26 cellular contexts compared by ENCODE assay signal in genomic region chr3:86996261-86996955, GRCh38. TPM values are rescaled to one million over a fixed set of nuclear protein-coding genes. Genes with fewer than 3 reads are reported as not detected.
DNase-seq lines count a peak whose midpoint lies in the region; ATAC-seq, FAIRE-seq and TF ChIP-seq lines count a peak whose summit lies in the region.
"Had no signal": no experiment of that assay in that cellular context is flagged by ENCODE, and none has a peak within 500 bp of the region (broad histone marks: within the 10 kb centered on the region; RNA-seq: fewer than 3 reads in every experiment).

No MANE protein-coding gene starts in this region.

- H3K79me2 ChIP-seq in H9 (ENCODE audit: insufficient read depth, low read length): no peaks in the 10 kb centered on the region

- H3K4me3 ChIP-seq in A549 (no peak overlapping the region), mesenchymal stem cell (ENCODE audit: insufficient read depth in 1 of 2, low read depth in 1 of 2, low read length in 2 of 2) (no peak overlapping the region)
- H3K4me3 ChIP-seq: dorsolateral prefrontal cortex, GM12878, psoas muscle had no signal

- H2BK12ac ChIP-seq in H9 (ENCODE audit: insufficient read length, low read depth, low read length) (no peak overlapping the region), mesenchymal stem cell (ENCODE audit: low read length in 2 of 2) (peak overlapping the region in 1 of 2 experiments; percentile 86)

- H3K23ac ChIP-seq in H9 (ENCODE audit: insufficient read length, low read depth, low read length) (no peak overlapping the region), mesenchymal stem cell (ENCODE audit: low read length in 2 of 2) (no peak overlapping the region)

- H3K18ac ChIP-seq in H9 (ENCODE audit: insufficient read length, low read depth, low read length) (no peak overlapping the region), mesenchymal stem cell (ENCODE audit: low read depth in 1 of 2, low read length in 2 of 2) (peak overlapping the region in 1 of 2 experiments; percentile 66)

- H3K4me2 ChIP-seq in A549 (peak overlapping the region; percentile 85), H9 (ENCODE audit: insufficient read depth, insufficient read length, low read length) (no peak overlapping the region), mesenchymal stem cell (ENCODE audit: low read length, poor library complexity, severe bottlenecking) (no peak overlapping the region)
- H3K4me2 ChIP-seq: KMS-11 had no signal

- H3K36me3 Mint-ChIP-seq in H9 (ENCODE audit: insufficient read depth in 1 of 3, low read depth in 3 of 3): no peaks in the 10 kb centered on the region

- no peak overlapping the region for H2AK5ac ChIP-seq in H9 (ENCODE audit: insufficient read length, low read length)
- H2AK5ac ChIP-seq in mesenchymal stem cell (ENCODE audit: low read length, severe bottlenecking): no peak overlapping the region

- H3K27me3 Mint-ChIP-seq in H9 (ENCODE audit: low read depth): no peaks in the 10 kb centered on the region
- peaks cover 20% of the 10 kb centered on the region for H3K27me3 Mint-ChIP-seq in stimulated activated naive CD8-positive, alpha-beta T cell treated with anti-CD3 and anti-CD28 coated beads, Interleukin-15, amount 100 ng/mL, for 72 hours

- H2BK20ac ChIP-seq in H9 (ENCODE audit: low read depth, low read length, poor library complexity, severe bottlenecking): no peak overlapping the region

- peak overlapping the region in 2 of 3 experiments; percentile 9 to 21; a peak in 1 of 7 replicates for H3K27ac Mint-ChIP-seq in H9
- no peak overlapping the region for H3K27ac Mint-ChIP-seq in stimulated activated naive CD8-positive, alpha-beta T cell treated with anti-CD3 and anti-CD28 coated beads, Interleukin-15, amount 100 ng/mL, for 72 hours
- H3K27ac Mint-ChIP-seq: activated naive CD4-positive, alpha-beta T cell treated with anti-CD3 and anti-CD28 coated beads for 36 hours had no signal

- no peaks in the 10 kb centered on the region for H3K23me2 ChIP-seq in H9 (ENCODE audit: insufficient read length, low read depth, low read length, poor library complexity, severe bottlenecking)

- H4K20me1 ChIP-seq in H9 (ENCODE audit: control insufficient read depth, insufficient read depth, insufficient read length): no peaks in the 10 kb centered on the region

- no peaks in the 10 kb centered on the region for H3K36me3 ChIP-seq in mesenchymal stem cell (ENCODE audit: control insufficient read depth in 1 of 2, insufficient read depth in 2 of 2, low read depth in 1 of 2, low read length in 2 of 2)
- H3K36me3 ChIP-seq: BE2C had no signal

- H3K9me3 Mint-ChIP-seq in H9: no peaks in the 10 kb centered on the region
- H3K9me3 Mint-ChIP-seq in stimulated activated naive CD8-positive, alpha-beta T cell treated with anti-CD3 and anti-CD28 coated beads, Interleukin-15, amount 100 ng/mL, for 72 hours: no peaks in the 10 kb centered on the region
- H3K9me3 Mint-ChIP-seq: activated naive CD4-positive, alpha-beta T cell treated with anti-CD3 and anti-CD28 coated beads for 36 hours had no signal

- H3K27ac ChIP-seq in A549: peak overlapping the region; percentile 71 to 82
- no peak overlapping the region for H3K27ac ChIP-seq in H9 (ENCODE audit: insufficient read length, low read depth, low read length)
- H3K27ac ChIP-seq in mesenchymal stem cell (ENCODE audit: low read length, poor library complexity, severe bottlenecking): peak overlapping the region; percentile 21
- H3K27ac ChIP-seq: dorsolateral prefrontal cortex, KMS-11, psoas muscle, VCaP had no signal

- H2AFZ ChIP-seq in H9 (ENCODE audit: low read length) (no peak overlapping the region), mesenchymal stem cell (ENCODE audit: low read depth, low read length) (no peak overlapping the region)

- ATAC-seq in A549 (no peak), HG03354 (IDR thresholded peaks at IDR 0.05; ENCODE audit: poor library complexity, severe bottlenecking, unreplicated experiment) (no peak)
- ATAC-seq in stimulated activated naive CD8-positive, alpha-beta T cell treated with anti-CD3 and anti-CD28 coated beads, Interleukin-15, amount 100 ng/mL, for 72 hours: no peak
- ATAC-seq: GM12878, psoas muscle, SK-N-SH treated with all-trans-retinoic acid at 6 μM for 48 hours had no signal

- H3K14ac ChIP-seq in H9 (ENCODE audit: insufficient read depth, low read length): no peak overlapping the region
- no peak overlapping the region for H3K14ac ChIP-seq in mesenchymal stem cell (ENCODE audit: low read length in 2 of 2)

- CTCF ChIA-PET in A549 (lab: Yijun Ruan, JAX): interaction anchor here (1.0 kb wide), 1 partner anchor 86 kb away, joined by 3 read pairs; no protein-coding TSS in a partner anchor

- H2BK15ac ChIP-seq in H9 (ENCODE audit: low read depth, low read length) (no peak overlapping the region), mesenchymal stem cell (ENCODE audit: low read depth, poor library complexity, severe bottlenecking) (no peak overlapping the region)

- WGBS in A549 (ENCODE audit: missing lambda C conversion rate): 86% methylated on average over 5 of the region's 5 CpGs
- no CpG with 5 or more reads among the region's 5 CpGs for WGBS in H9 (ENCODE audit: extremely low coverage, insufficient read length, low lambda C conversion rate)
- WGBS in mesenchymal stem cell: 69% methylated on average over 5 of the region's 5 CpGs

- no peak for FAIRE-seq in A549 (lab: Jason Lieb, UNC)
- FAIRE-seq: A204.1, GM12878 had no signal

- DNase-seq in A549 (ENCODE audit: low read depth in 1 of 2, low spot score in 1 of 2): no peak
- no peak for DNase-seq in H9
- peak; percentile 86 for DNase-seq in amniotic epithelial cell (ENCODE audit: low read depth)
- peak; percentile 27 for DNase-seq in mesenchymal stem cell
- DNase-seq in NCI-H748 treated with DMSO at 0.1 percent for 48 hours (lab: John Stamatoyannopoulos, UW): no peak
- no peak for DNase-seq in stimulated activated naive CD8-positive, alpha-beta T cell treated with anti-CD3 and anti-CD28 coated beads, Interleukin-15, amount 100 ng/mL, for 72 hours
- no peak for DNase-seq in AG20443 (ENCODE audit: low spot score)
- DNase-seq: activated CD4-positive, alpha-beta T cell treated with anti-CD3 and anti-CD28 coated beads for 48 hours; activated naive CD4-positive, alpha-beta T cell treated with anti-CD3 and anti-CD28 coated beads for 36 hours; amygdala; BE2C; central memory CD4-positive, alpha-beta T cell; dorsolateral prefrontal cortex; head of caudate nucleus; NCI-H187 treated with DMSO at 0.1 percent for 48 hours; NCI-H526 treated with DMSO at 0.1 percent for 48 hours; psoas muscle; RPMI8226; substantia nigra; T-helper 2 cell had no signal

- no peak for TF ChIP-seq EP300 in A549 (IDR thresholded peaks at IDR 0.05)

- H3K27me3 ChIP-seq in H9 (ENCODE audit: insufficient read depth, low read length): no peaks in the 10 kb centered on the region
- no peaks in the 10 kb centered on the region for H3K27me3 ChIP-seq in mesenchymal stem cell (ENCODE audit: control insufficient read depth in 1 of 2, insufficient read depth in 1 of 2, low read length in 2 of 2)

- H3K4me1 ChIP-seq in A549: peaks cover 49% of the 10 kb centered on the region
- no peaks in the 10 kb centered on the region for H3K4me1 ChIP-seq in H9 (ENCODE audit: insufficient read depth, low read length)
- peaks cover 3% of the 10 kb centered on the region for H3K4me1 ChIP-seq in mesenchymal stem cell (ENCODE audit: control insufficient read depth, insufficient read depth, low read depth, low read length)
- H3K4me1 ChIP-seq: BE2C, psoas muscle had no signal

- TF ChIP-seq POLR2A in A549 (IDR thresholded peaks at IDR 0.05; ENCODE audit: low read length): no peak

- no peak for TF ChIP-seq RAD21 in A549 (conservative IDR thresholded peaks at IDR 0.05 in 1 of 2, IDR thresholded peaks at IDR 0.05 in 1 of 2)

- H3K4me1 Mint-ChIP-seq in H9: peaks cover 15 to 22% of the 10 kb centered on the region in 2 experiments
- no peaks in the 10 kb centered on the region for H3K4me1 Mint-ChIP-seq in stimulated activated naive CD8-positive, alpha-beta T cell treated with anti-CD3 and anti-CD28 coated beads, Interleukin-15, amount 100 ng/mL, for 72 hours

- no peak overlapping the region for H3K4me3 Mint-ChIP-seq in H9
- no peak overlapping the region for H3K4me3 Mint-ChIP-seq in stimulated activated naive CD8-positive, alpha-beta T cell treated with anti-CD3 and anti-CD28 coated beads, Interleukin-15, amount 100 ng/mL, for 72 hours
- H3K4me3 Mint-ChIP-seq: activated naive CD4-positive, alpha-beta T cell treated with anti-CD3 and anti-CD28 coated beads for 36 hours had no signal

- H4K91ac ChIP-seq in H9 (ENCODE audit: insufficient read length, low read depth, low read length) (no peak overlapping the region), mesenchymal stem cell (ENCODE audit: low read length) (no peak overlapping the region)

- H3K79me1 ChIP-seq in H9 (ENCODE audit: insufficient read depth, low read depth, low read length, poor library complexity, severe bottlenecking): no peaks in the 10 kb centered on the region
- no peaks in the 10 kb centered on the region for H3K79me1 ChIP-seq in mesenchymal stem cell (replicated peaks; ENCODE audit: low read length, poor library complexity, severe bottlenecking)

- H3K9ac ChIP-seq in H9 (ENCODE audit: extremely low read depth, insufficient read length, low read length): no peak overlapping the region
- H3K9ac ChIP-seq in mesenchymal stem cell (ENCODE audit: low read length): no peak overlapping the region
- H3K9ac ChIP-seq: KMS-11 had no signal

- H3K4ac ChIP-seq in H9 (ENCODE audit: low read depth, low read length): no peak overlapping the region
- H3K4ac ChIP-seq in mesenchymal stem cell (ENCODE audit: low read depth in 1 of 2, low read length in 2 of 2): no peak overlapping the region

- H4K8ac ChIP-seq in H9 (replicated peaks; ENCODE audit: insufficient read length, low read depth, low read length): no peak overlapping the region
- no peak overlapping the region for H4K8ac ChIP-seq in mesenchymal stem cell (ENCODE audit: low read length)

- H3K9me3 ChIP-seq in A549: no peaks in the 10 kb centered on the region
- no peaks in the 10 kb centered on the region for H3K9me3 ChIP-seq in H9 (ENCODE audit: control insufficient read depth, low read depth, low read length)
- no peaks in the 10 kb centered on the region for H3K9me3 ChIP-seq in mesenchymal stem cell (ENCODE audit: control insufficient read depth, low read length)
- H3K9me3 ChIP-seq: BE2C, psoas muscle had no signal

- TF ChIP-seq CTCF in A549 (IDR thresholded peaks at IDR 0.05) (no peak), H9 (conservative IDR thresholded peaks at IDR 0.05) (no peak)

- no peak overlapping the region for H3T11ph ChIP-seq in H9 (ENCODE audit: low read length)

- POLR2A ChIA-PET in A549 (lab: Yijun Ruan, JAX): no interaction called here

- no peak overlapping the region for H2BK120ac ChIP-seq in H9 (ENCODE audit: low read depth, low read length, poor library complexity, severe bottlenecking)
- no peak overlapping the region for H2BK120ac ChIP-seq in mesenchymal stem cell (ENCODE audit: low read depth, low read length)

- no peak overlapping the region for H3K56ac ChIP-seq in H9 (ENCODE audit: insufficient read length, low read depth, low read length)

- no peak overlapping the region for H2BK5ac ChIP-seq in H9 (ENCODE audit: insufficient read length, low read length)
- H2BK5ac ChIP-seq in mesenchymal stem cell (ENCODE audit: low read depth, low read length, poor library complexity, severe bottlenecking): no peak overlapping the region

- H4K5ac ChIP-seq in H9 (ENCODE audit: insufficient read length, low read depth, low read length): no peak overlapping the region

RNA-seq across cellular contexts. Expression of gene VGLL3, which starts 5.5 kb away (rescaled TPM):
- polyA plus RNA-seq in A549 (2011; rRNA removed) (12.9 and 13.0 TPM in 2 replicates), A549 (2017; fragmentation: RNase III; extraction: RNeasy Plus Mini Kit Qiagen cat#74134 plus additional on column Dnase treatment) (3.3 to 4.9 TPM (median 4.3 TPM) in 3 replicates)
- polyA plus RNA-seq in A549 (2012; cell fraction: cytosol; rRNA removed): 7.3 and 9.5 TPM in 2 replicates
- 9.5 and 12.0 TPM in 2 replicates for polyA plus RNA-seq in A549 (2012; cell fraction: nucleus; rRNA removed)
- polyA minus RNA-seq in A549 (2011; rRNA and poly(A)+ RNA removed): 41.0 and 47.4 TPM in 2 replicates
- 19.5 and 19.7 TPM in 2 replicates for total RNA-seq in H9 (2021)
- polyA plus RNA-seq in mesenchymal stem cell (2013, experiment 1 of 2): 16.7 TPM
- polyA plus RNA-seq in mesenchymal stem cell (2013, experiment 2 of 2): 13.8 TPM
- total RNA-seq: activated naive CD4-positive, alpha-beta T cell treated with anti-CD3 and anti-CD28 coated beads for 36 hours had no signal
- polyA plus RNA-seq: GM12878 had no signal

Comparison
In these comparisons a context has a peak if more than half of its experiments do, and no peak if none do; other contexts are left out.
1. DNase-seq: peak in amniotic epithelial cell (single experiment) and mesenchymal stem cell (single experiment); none in A549 (0 of 2), H9 (single experiment), NCI-H748 treated with DMSO at 0.1 percent for 48 hours (single experiment), stimulated activated naive CD8-positive, alpha-beta T cell treated with anti-CD3 and anti-CD28 coated beads, Interleukin-15, amount 100 ng/mL, for 72 hours (0 of 2) and AG20443 (single experiment).
2. H3K27ac Mint-ChIP-seq: peak in H9 (2 of 3); none in stimulated activated naive CD8-positive, alpha-beta T cell treated with anti-CD3 and anti-CD28 coated beads, Interleukin-15, amount 100 ng/mL, for 72 hours (0 of 2).